In the genomic region with DNA sequence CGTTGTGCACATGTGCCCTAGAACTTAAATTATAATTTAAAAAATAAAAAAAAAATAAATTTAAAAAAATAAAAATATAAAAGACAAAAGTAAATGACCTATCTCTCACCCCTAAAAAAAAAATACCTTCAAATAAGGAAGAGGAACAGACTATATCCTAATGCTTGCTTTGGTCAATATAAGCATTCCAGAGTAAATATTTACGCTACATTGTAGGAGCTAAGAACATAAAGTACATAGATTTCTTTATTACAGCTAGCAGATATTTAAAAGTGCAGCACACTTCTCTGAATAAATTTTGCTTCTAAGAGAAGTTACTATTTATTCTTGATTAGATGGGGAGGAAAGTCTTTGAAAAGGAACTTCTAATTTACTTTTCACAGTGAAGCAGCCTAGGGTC, we compare ENCODE assay signal across 17 cellular contexts. TPM values are rescaled to one million over a fixed set of nuclear protein-coding genes. Genes with fewer than 3 reads are reported as not detected.
DNase-seq lines count a peak whose midpoint lies in the region; ATAC-seq, FAIRE-seq and TF ChIP-seq lines count a peak whose summit lies in the region.
"Had no signal": no experiment of that assay in that cellular context is flagged by ENCODE, and none has a peak within 500 bp of the region (broad histone marks: within the 10 kb centered on the region; RNA-seq: fewer than 3 reads in every experiment).

No MANE protein-coding gene starts in this region.

- no peaks in the 10 kb centered on the region for H3K36me3 ChIP-seq in HUES48 (ENCODE audit: control insufficient read depth, insufficient read depth, low read length)
- no peaks in the 10 kb centered on the region for H3K36me3 ChIP-seq in stomach
- H3K36me3 ChIP-seq: BLaER1 had no signal

- ATAC-seq in activated T-helper 17 cell treated with anti-CD3 and anti-CD28 coated beads, Interleukin-2, amount 50 U/mL, for 72 hours (replicated peaks): no peak
- no peak for ATAC-seq in sciatic nerve
- ATAC-seq: GM12878 had no signal

- no peak overlapping the region for H3K4me3 Mint-ChIP-seq in endothelial cell (ENCODE audit: unreplicated experiment)
- H3K4me3 Mint-ChIP-seq in activated T-helper 17 cell treated with anti-CD3 and anti-CD28 coated beads, Interleukin-2, amount 50 U/mL, for 72 hours: no peak overlapping the region

- H3K4me3 ChIP-seq in HUES48 (ENCODE audit: low read depth, low read length) (no peak overlapping the region), stomach (no peak overlapping the region)
- H3K4me3 ChIP-seq: BLaER1, GM12878, GM23248 had no signal

- H3K9me3 ChIP-seq in HUES48 (ENCODE audit: control insufficient read depth, insufficient read depth, low read length) (no peaks in the 10 kb centered on the region), stomach (peaks cover 0 to 6% (median 0%) of the 10 kb centered on the region in 4 donors)
- H3K9me3 ChIP-seq: BLaER1 had no signal

- no peaks in the 10 kb centered on the region for H3K9me3 Mint-ChIP-seq in endothelial cell (ENCODE audit: unreplicated experiment)
- peaks cover 5% of the 10 kb centered on the region for H3K9me3 Mint-ChIP-seq in activated T-helper 17 cell treated with anti-CD3 and anti-CD28 coated beads, Interleukin-2, amount 50 U/mL, for 72 hours

- FAIRE-seq in frontal cortex (lab: Jason Lieb, UNC): no peak
- FAIRE-seq: D721Med, GM12878, H54 had no signal

- peaks cover 6% of the 10 kb centered on the region for H3K36me3 Mint-ChIP-seq in endothelial cell (ENCODE audit: low read depth, unreplicated experiment)
- no peaks in the 10 kb centered on the region for H3K36me3 Mint-ChIP-seq in activated T-helper 17 cell treated with anti-CD3 and anti-CD28 coated beads, Interleukin-2, amount 50 U/mL, for 72 hours (ENCODE audit: low read depth)

- intact Hi-C loops in stomach (cut with DNase I; ENCODE audit: low total_unique reads): no loop called here
- intact Hi-C loops in sciatic nerve (cut with DNase I): no loop called here

- H3K4me1 ChIP-seq in HUES48 (ENCODE audit: control insufficient read depth, insufficient read depth, low read length): no peaks in the 10 kb centered on the region
- peaks cover 0 to 11% (median 0%) of the 10 kb centered on the region in 4 donors for H3K4me1 ChIP-seq in stomach
- H3K4me1 ChIP-seq: BLaER1 had no signal

- TF ChIP-seq EP300 in stomach (IDR thresholded peaks at IDR 0.05): no peak

- H3K4me1 Mint-ChIP-seq in endothelial cell (ENCODE audit: unreplicated experiment): peaks cover 17% of the 10 kb centered on the region
- H3K4me1 Mint-ChIP-seq in activated T-helper 17 cell treated with anti-CD3 and anti-CD28 coated beads, Interleukin-2, amount 50 U/mL, for 72 hours: no peaks in the 10 kb centered on the region

- H3K27ac ChIP-seq in HUES48 (ENCODE audit: low read depth, low read length) (peak overlapping the region; percentile 61), stomach (peak overlapping the region in 3 of 5 donors; percentile 29 to 41 (median 41))
- H3K27ac ChIP-seq: BLaER1, GM23248 had no signal

- no peak for TF ChIP-seq POLR2A in stomach (IDR thresholded peaks at IDR 0.05)

- H3K9ac ChIP-seq in HUES48 (ENCODE audit: low read depth, low read length): no peak overlapping the region
- H3K9ac ChIP-seq: BLaER1, GM23248 had no signal

- no peak for TF ChIP-seq CTCF in endothelial cell (IDR thresholded peaks at IDR 0.05; ENCODE audit: unreplicated experiment)
- no peak for TF ChIP-seq CTCF in stomach (IDR thresholded peaks at IDR 0.05)

- H3K27ac Mint-ChIP-seq in endothelial cell (ENCODE audit: unreplicated experiment): peak overlapping the region; percentile 74
- H3K27ac Mint-ChIP-seq in activated T-helper 17 cell treated with anti-CD3 and anti-CD28 coated beads, Interleukin-2, amount 50 U/mL, for 72 hours: no peak overlapping the region

- 33 to 59% (median 39%) methylated on average over 2 of the region's 2 CpGs for WGBS in stomach, 5 donors

- H3K27me3 Mint-ChIP-seq in endothelial cell (ENCODE audit: unreplicated experiment): no peaks in the 10 kb centered on the region
- no peaks in the 10 kb centered on the region for H3K27me3 Mint-ChIP-seq in activated T-helper 17 cell treated with anti-CD3 and anti-CD28 coated beads, Interleukin-2, amount 50 U/mL, for 72 hours

- peak; percentile 3 for DNase-seq in DMS53 (lab: John Stamatoyannopoulos, UW)
- no peak for DNase-seq in DMS53 treated with DMSO at 0.1 percent for 48 hours (lab: John Stamatoyannopoulos, UW; ENCODE audit: unreplicated experiment)
- DNase-seq in endothelial cell (ENCODE audit: low spot score): no peak
- no peak for DNase-seq in stomach
- DNase-seq in frontal cortex (ENCODE audit: low spot score in 2 of 2): no peak
- DNase-seq in sciatic nerve (ENCODE audit: low spot score): no peak
- DNase-seq: 8988T, AML-193, DMS153, GM23248 had no signal

- H3K27me3 ChIP-seq in HUES48 (ENCODE audit: control insufficient read depth, insufficient read depth, low read length) (no peaks in the 10 kb centered on the region), stomach (no peaks in the 10 kb centered on the region)
- H3K27me3 ChIP-seq: BLaER1 had no signal

RNA-seq across cellular contexts. Expression of gene UGT2B11, which starts 24.5 kb away (rescaled TPM):
- total RNA-seq in endothelial cell (ENCODE audit: unreplicated experiment): not detected
- under 1 TPM in 1 of 5 donors, not detected in 4; 0.29 TPM for total RNA-seq in stomach
- polyA plus RNA-seq in stomach: not detected
- not detected for total RNA-seq in activated T-helper 17 cell treated with anti-CD3 and anti-CD28 coated beads, Interleukin-2, amount 50 U/mL, for 72 hours
- total RNA-seq in frontal cortex: not detected
- total RNA-seq in sciatic nerve: not detected
- total RNA-seq: GM12878, GM23248, HT1080 had no signal
- polyA plus RNA-seq: GM12878, GM23248 had no signal

RNA-seq across cellular contexts. Expression of gene UGT2B28, which starts 41.2 kb away (rescaled TPM):
- not detected for total RNA-seq in endothelial cell (ENCODE audit: unreplicated experiment)
- not detected for total RNA-seq in stomach
- polyA plus RNA-seq in stomach: not detected
- not detected for total RNA-seq in activated T-helper 17 cell treated with anti-CD3 and anti-CD28 coated beads, Interleukin-2, amount 50 U/mL, for 72 hours
- not detected for total RNA-seq in frontal cortex
- not detected for total RNA-seq in sciatic nerve
- total RNA-seq: GM12878, GM23248, HT1080 had no signal
- polyA plus RNA-seq: GM12878, GM23248 had no signal
